13 cellular contexts compared by ENCODE assay signal in the genomic region with DNA sequence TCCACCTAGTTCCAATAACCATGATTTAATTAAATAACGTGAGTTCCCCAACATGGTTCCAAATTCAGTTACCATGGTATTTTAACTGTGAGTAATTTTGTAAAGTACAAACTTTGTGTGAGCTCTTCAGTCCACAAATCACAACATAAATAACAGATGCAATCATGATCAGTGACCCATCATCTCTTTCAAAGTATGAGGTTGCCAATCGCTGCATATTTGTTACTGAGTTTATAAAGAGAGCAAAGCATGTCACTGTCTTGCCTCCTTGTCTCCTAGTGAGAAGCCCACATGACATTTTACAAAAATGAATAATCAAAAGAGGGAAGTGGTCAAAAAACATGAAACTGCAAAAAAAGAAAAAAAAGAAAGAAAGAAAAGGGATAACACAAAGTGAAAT.
DNase-seq lines count a peak whose midpoint lies in the region; ATAC-seq and TF ChIP-seq lines count a peak whose summit lies in the region.
"Had no signal": no experiment of that assay in that cellular context is flagged by ENCODE, and none has a peak within 500 bp of the region (broad histone marks: within the 10 kb centered on the region; RNA-seq: fewer than 3 reads in every experiment).

No MANE protein-coding gene starts in this region.

- no peaks in the 10 kb centered on the region for H3K9me3 ChIP-seq in esophagus muscularis mucosa

- no peak overlapping the region for H3K27ac ChIP-seq in esophagus muscularis mucosa (replicated peaks in 1 of 4)

- peaks cover 0 to 33% (median 0%) of the 10 kb centered on the region in 4 donors for H3K27me3 ChIP-seq in esophagus muscularis mucosa

- TF ChIP-seq POLR2A in esophagus muscularis mucosa (IDR thresholded peaks at IDR 0.05; ENCODE audit: low read depth) = no peak

- DNase-seq in kidney tubule cell (ENCODE audit: low spot score) (peak; percentile 29), esophagus muscularis mucosa (ENCODE audit: extremely low spot score) (no peak), NCI-H1092 treated with DMSO at 0.1 percent for 48 hours (lab: John Stamatoyannopoulos, UW) (no peak)
- no peak for DNase-seq in activated CD4-positive, alpha-beta T cell treated with anti-CD3 and anti-CD28 coated beads, Interleukin-2, amount 10 ng/mL, durations not matched to agents 7 days and 5 days
- DNase-seq: Calu3, H9, NCI-H2107, nephron progenitor cell, small intestine had no signal

- no peaks in the 10 kb centered on the region for H3K4me1 ChIP-seq in esophagus muscularis mucosa

- H3K4me1 Mint-ChIP-seq in activated CD4-positive, alpha-beta T cell treated with anti-CD3 and anti-CD28 coated beads, Interleukin-2, amount 10 ng/mL, durations not matched to agents 7 days and 5 days = peaks cover under 1% of the 10 kb centered on the region

- H3K36me3 Mint-ChIP-seq in activated CD4-positive, alpha-beta T cell treated with anti-CD3 and anti-CD28 coated beads, Interleukin-2, amount 10 ng/mL, durations not matched to agents 7 days and 5 days (ENCODE audit: low read depth) = no peaks in the 10 kb centered on the region

- 55% methylated on average over 2 of the region's 2 CpGs for WGBS in esophagus muscularis mucosa

- TF ChIP-seq EP300 in esophagus muscularis mucosa (IDR thresholded peaks at IDR 0.05) = no peak

- H3K4me3 Mint-ChIP-seq in activated CD4-positive, alpha-beta T cell treated with anti-CD3 and anti-CD28 coated beads, Interleukin-2, amount 10 ng/mL, durations not matched to agents 7 days and 5 days = no peak overlapping the region
- H3K4me3 Mint-ChIP-seq: H9, nephron progenitor cell had no signal

- H3K36me3 ChIP-seq in esophagus muscularis mucosa = no peaks in the 10 kb centered on the region

- CTCF ChIA-PET in activated CD4-positive, alpha-beta T cell treated with anti-CD3 and anti-CD28 coated beads, Interleukin-2, amount 10 ng/mL, durations not matched to agents 7 days and 5 days (lab: Charles Lee) = interaction anchor here (0.6 kb wide), 1 partner anchor 114 kb away, joined by 3 read pairs; no protein-coding TSS in a partner anchor

- ATAC-seq in GM18870 (IDR thresholded peaks at IDR 0.05; ENCODE audit: unreplicated experiment) = peak; percentile 68
- ATAC-seq in GM21786 (IDR thresholded peaks at IDR 0.05; ENCODE audit: unreplicated experiment) = peak; percentile 87
- peak; percentile 67 for ATAC-seq in HG03520 (IDR thresholded peaks at IDR 0.05; ENCODE audit: unreplicated experiment)
- no peak for ATAC-seq in HG02588 (IDR thresholded peaks at IDR 0.05; ENCODE audit: unreplicated experiment)

- POLR2A ChIA-PET in activated CD4-positive, alpha-beta T cell treated with anti-CD3 and anti-CD28 coated beads, Interleukin-2, amount 10 ng/mL, durations not matched to agents 7 days and 5 days (lab: Charles Lee) = no interaction called here

- intact Hi-C loops in esophagus muscularis mucosa (cut with DNase I) = loop anchor here (5.0 kb wide), 1 partner anchor 689 kb away; no protein-coding TSS in a partner anchor

- H3K4me3 ChIP-seq in esophagus muscularis mucosa = no peak overlapping the region

- peaks cover 2% of the 10 kb centered on the region for H3K9me3 Mint-ChIP-seq in activated CD4-positive, alpha-beta T cell treated with anti-CD3 and anti-CD28 coated beads, Interleukin-2, amount 10 ng/mL, durations not matched to agents 7 days and 5 days

- H3K27ac Mint-ChIP-seq in activated CD4-positive, alpha-beta T cell treated with anti-CD3 and anti-CD28 coated beads, Interleukin-2, amount 10 ng/mL, durations not matched to agents 7 days and 5 days = no peak overlapping the region
- H3K27ac Mint-ChIP-seq: H9, nephron progenitor cell had no signal

- no peak for TF ChIP-seq CTCF in esophagus muscularis mucosa (IDR thresholded peaks at IDR 0.05)

- H3K27me3 Mint-ChIP-seq in activated CD4-positive, alpha-beta T cell treated with anti-CD3 and anti-CD28 coated beads, Interleukin-2, amount 10 ng/mL, durations not matched to agents 7 days and 5 days = peaks cover 28% of the 10 kb centered on the region
